Comparison of ENCODE assay signal across 25 cellular contexts in genomic region chr15:91307561-91307960, GRCh38.
"Had no signal": no experiment of that assay in that cellular context is flagged by ENCODE, and none has a peak within 500 bp of the region (broad histone marks: within the 10 kb centered on the region; RNA-seq: fewer than 3 reads in every experiment).

No MANE protein-coding gene starts in this region.

- H3K9me3 ChIP-seq: adrenal gland, body of pancreas, esophagus muscularis mucosa, heart right ventricle, left lung, mucosa of descending colon, ovary, stomach, thyroid gland, upper lobe of left lung, vagina had no signal

- H3K36me3 ChIP-seq: adrenal gland, esophagus muscularis mucosa, heart right ventricle, left lung, ovary, stomach, thyroid gland, upper lobe of left lung, vagina had no signal

- H3K4me3 ChIP-seq: adrenal gland, body of pancreas, esophagus muscularis mucosa, heart right ventricle, left lung, lung, mucosa of descending colon, ovary, skin epidermis, stomach, thyroid gland, upper lobe of left lung, vagina had no signal

- H3K27ac ChIP-seq: adrenal gland, body of pancreas, esophagus muscularis mucosa, foreskin keratinocyte, left lung, ovary, skin epidermis, stomach, thyroid gland, upper lobe of left lung, vagina had no signal

- H3K27me3 ChIP-seq: body of pancreas, ovary, thyroid gland, upper lobe of left lung, vagina had no signal

- ATAC-seq: body of pancreas; foreskin keratinocyte; heart right ventricle; left lung; mucosa of descending colon; sciatic nerve; stimulated activated effector memory CD8-positive, alpha-beta T cell treated with anti-CD3 and anti-CD28 coated beads, Interleukin-12 subunit alpha, Interleukin-12 subunit beta, amount 100 ng/mL, for 72 hours had no signal

- DNase-seq: activated CD4-positive, alpha-beta T cell treated with anti-CD3 and anti-CD28 coated beads for 36 hours; activated CD4-positive, CD25-positive, alpha-beta regulatory T cell; activated CD8-positive, alpha-beta memory T cell treated with anti-CD3 and anti-CD28 coated beads for 24 hours; activated effector memory CD4-positive, alpha-beta T cell treated with anti-CD3 and anti-CD28 coated beads, Interleukin-2, amount 50 U/mL, for 16 hours; activated naive CD4-positive, alpha-beta T cell treated with anti-CD3 and anti-CD28 coated beads, Interleukin-2, amount 50 U/mL, for 16 hours; adrenal gland; aorta; body of pancreas; dermis blood vessel endothelial cell; effector CD4-positive, alpha-beta T cell; foreskin keratinocyte; heart right ventricle; left lung; mucosa of descending colon; ovary; stimulated activated CD4-positive, alpha-beta T cell treated with anti-CD3 and anti-CD28 coated beads, Interleukin-4, amount 100 ng/mL, for 24 hours; stomach; thyroid gland; upper lobe of left lung had no signal

- H3K4me1 ChIP-seq: adrenal gland, foreskin keratinocyte, thyroid gland, vagina had no signal
